18 cellular contexts compared by ENCODE assay signal in the genomic region with DNA sequence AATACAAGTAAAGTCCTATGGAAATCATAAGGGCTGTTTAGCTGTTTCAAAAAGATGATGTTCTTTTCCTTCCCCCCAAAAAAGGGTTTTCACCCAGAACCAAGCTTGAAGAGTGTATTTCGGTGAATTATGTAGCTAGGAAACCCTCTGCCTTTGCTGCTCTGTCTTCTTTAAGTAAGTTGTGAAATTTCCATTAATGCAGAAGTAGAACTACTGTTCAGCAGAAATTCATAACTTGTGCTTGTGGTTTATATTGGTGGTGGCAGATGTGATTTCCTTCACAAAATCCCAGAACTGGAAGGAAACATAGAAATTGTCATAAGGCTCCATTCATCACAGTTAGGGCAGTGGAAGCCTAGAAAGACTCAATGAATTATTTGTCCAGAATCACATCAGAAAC. TPM values are rescaled to one million over a fixed set of nuclear protein-coding genes. Genes with fewer than 3 reads are reported as not detected.
"Had no signal": no experiment of that assay in that cellular context is flagged by ENCODE, and none has a peak within 500 bp of the region (broad histone marks: within the 10 kb centered on the region; RNA-seq: fewer than 3 reads in every experiment).

No MANE protein-coding gene starts in this region.

- H3K27me3 ChIP-seq: brain microvascular endothelial cell, sigmoid colon had no signal

- ATAC-seq: activated CD8-positive, alpha-beta memory T cell treated with anti-CD3 and anti-CD28 coated beads, Interleukin-2, amount 10 ng/mL, durations not matched to agents 7 days and 5 days had no signal

- H3K4me3 ChIP-seq: lung, prostate gland, sigmoid colon had no signal

- H3K27ac ChIP-seq: brain microvascular endothelial cell, prostate gland, sigmoid colon had no signal

- H3K4me1 ChIP-seq: prostate gland, sigmoid colon had no signal

- DNase-seq: activated CD4-positive, alpha-beta T cell treated with anti-CD3 and anti-CD28 coated beads for 1 hour; activated CD4-positive, alpha-beta T cell treated with anti-CD3 and anti-CD28 coated beads, Interleukin-2, amount 50 U/mL, for 48 hours; activated CD8-positive, alpha-beta memory T cell treated with anti-CD3 and anti-CD28 coated beads, Interleukin-2, amount 10 ng/mL, durations not matched to agents 7 days and 5 days; activated gamma-delta T cell; activated T-cell treated with anti-CD3 and anti-CD28 coated beads, Interleukin-2, amount 50 U/mL, for 24 hours; brain microvascular endothelial cell; cerebellar nuclear complex; dermis blood vessel endothelial cell; hippocampal formation; kidney glomerular epithelial cell; nephron progenitor cell; sigmoid colon; stimulated activated CD4-positive, alpha-beta T cell treated with anti-CD3 and anti-CD28 coated beads, Interleukin-12 subunit alpha, Interleukin-12 subunit beta, amount 100 ng/mL, for 4 hours; stimulated activated CD4-positive, alpha-beta T cell treated with anti-CD3 and anti-CD28 coated beads, Interleukin-2, amount 100 ng/mL, for 48 hours; stimulated activated naive CD4-positive, alpha-beta T cell treated with Interleukin-2 at 50 U/mL for 16 hours; trophoblast cell had no signal

- H3K9me3 ChIP-seq: prostate gland, sigmoid colon had no signal

- H3K36me3 ChIP-seq: brain microvascular endothelial cell, prostate gland, sigmoid colon had no signal

RNA-seq across cellular contexts. Expression of gene DAB2, which starts 42.0 kb away (rescaled TPM):
- total RNA-seq: activated CD8-positive, alpha-beta memory T cell treated with anti-CD3 and anti-CD28 coated beads, Interleukin-2, amount 10 ng/mL, durations not matched to agents 7 days and 5 days had no signal
